1 cellular context compared by ENCODE assay signal in the genomic region with DNA sequence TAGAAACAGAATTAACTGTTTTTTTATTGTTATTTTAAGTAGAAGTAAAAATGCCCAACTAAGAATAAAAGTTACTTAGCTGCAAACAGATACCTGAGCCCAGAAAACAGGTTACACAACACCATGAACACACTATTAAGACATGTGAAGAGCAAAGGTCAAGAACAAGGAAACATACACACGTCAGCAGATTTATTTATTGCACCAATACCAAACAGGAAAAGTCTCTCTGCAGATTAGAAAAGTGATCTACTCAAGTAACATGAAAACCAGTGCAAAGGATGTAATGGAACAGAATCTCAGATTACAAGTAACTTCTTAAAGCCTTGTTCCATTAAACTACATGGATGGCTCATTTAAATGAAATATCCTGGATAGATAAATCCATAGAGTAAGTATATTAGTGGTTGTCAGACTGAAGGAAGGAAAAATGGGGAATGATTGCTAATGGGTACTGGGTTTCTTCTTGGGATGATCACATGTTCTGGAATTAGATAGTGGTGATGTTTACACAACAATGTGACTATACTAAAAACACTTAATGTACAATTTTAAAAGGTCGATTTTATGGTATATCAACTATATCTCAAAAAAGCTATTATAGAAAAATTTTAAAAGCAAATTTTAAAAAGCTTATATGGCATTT.
TF ChIP-seq lines count a peak whose summit lies in the region.

No MANE protein-coding gene starts in this region.

TF ChIP-seq in HepG2, 621 proteins besides CTCF, POLR2A, EP300 and RAD21 (continued from another document and continues in another):
- TF ChIP-seq, protein P1, sequence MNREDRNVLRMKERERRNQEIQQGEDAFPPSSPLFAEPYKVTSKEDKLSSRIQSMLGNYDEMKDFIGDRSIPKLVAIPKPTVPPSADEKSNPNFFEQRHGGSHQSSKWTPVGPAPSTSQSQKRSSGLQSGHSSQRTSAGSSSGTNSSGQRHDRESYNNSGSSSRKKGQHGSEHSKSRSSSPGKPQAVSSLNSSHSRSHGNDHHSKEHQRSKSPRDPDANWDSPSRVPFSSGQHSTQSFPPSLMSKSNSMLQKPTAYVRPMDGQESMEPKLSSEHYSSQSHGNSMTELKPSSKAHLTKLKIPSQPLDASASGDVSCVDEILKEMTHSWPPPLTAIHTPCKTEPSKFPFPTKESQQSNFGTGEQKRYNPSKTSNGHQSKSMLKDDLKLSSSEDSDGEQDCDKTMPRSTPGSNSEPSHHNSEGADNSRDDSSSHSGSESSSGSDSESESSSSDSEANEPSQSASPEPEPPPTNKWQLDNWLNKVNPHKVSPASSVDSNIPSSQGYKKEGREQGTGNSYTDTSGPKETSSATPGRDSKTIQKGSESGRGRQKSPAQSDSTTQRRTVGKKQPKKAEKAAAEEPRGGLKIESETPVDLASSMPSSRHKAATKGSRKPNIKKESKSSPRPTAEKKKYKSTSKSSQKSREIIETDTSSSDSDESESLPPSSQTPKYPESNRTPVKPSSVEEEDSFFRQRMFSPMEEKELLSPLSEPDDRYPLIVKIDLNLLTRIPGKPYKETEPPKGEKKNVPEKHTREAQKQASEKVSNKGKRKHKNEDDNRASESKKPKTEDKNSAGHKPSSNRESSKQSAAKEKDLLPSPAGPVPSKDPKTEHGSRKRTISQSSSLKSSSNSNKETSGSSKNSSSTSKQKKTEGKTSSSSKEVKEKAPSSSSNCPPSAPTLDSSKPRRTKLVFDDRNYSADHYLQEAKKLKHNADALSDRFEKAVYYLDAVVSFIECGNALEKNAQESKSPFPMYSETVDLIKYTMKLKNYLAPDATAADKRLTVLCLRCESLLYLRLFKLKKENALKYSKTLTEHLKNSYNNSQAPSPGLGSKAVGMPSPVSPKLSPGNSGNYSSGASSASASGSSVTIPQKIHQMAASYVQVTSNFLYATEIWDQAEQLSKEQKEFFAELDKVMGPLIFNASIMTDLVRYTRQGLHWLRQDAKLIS (CRISPR knock-in tag; IDR thresholded peaks at IDR 0.05) = no peak
- TF ChIP-seq, protein P2, sequence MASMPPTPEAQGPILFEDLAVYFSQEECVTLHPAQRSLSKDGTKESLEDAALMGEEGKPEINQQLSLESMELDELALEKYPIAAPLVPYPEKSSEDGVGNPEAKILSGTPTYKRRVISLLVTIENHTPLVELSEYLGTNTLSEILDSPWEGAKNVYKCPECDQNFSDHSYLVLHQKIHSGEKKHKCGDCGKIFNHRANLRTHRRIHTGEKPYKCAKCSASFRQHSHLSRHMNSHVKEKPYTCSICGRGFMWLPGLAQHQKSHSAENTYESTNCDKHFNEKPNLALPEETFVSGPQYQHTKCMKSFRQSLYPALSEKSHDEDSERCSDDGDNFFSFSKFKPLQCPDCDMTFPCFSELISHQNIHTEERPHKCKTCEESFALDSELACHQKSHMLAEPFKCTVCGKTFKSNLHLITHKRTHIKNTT (CRISPR knock-in tag; IDR thresholded peaks at IDR 0.05) = no peak
- TF ChIP-seq ZNF75D (CRISPR knock-in tag; IDR thresholded peaks at IDR 0.05; ENCODE audit: borderline replicate concordance) (no peak), HDAC1 (CRISPR knock-in tag; IDR thresholded peaks at IDR 0.05) (0 out of 2 replicates have a peak, but pooled peaks have one; percentile 30), EHMT2 (IDR thresholded peaks at IDR 0.05; ENCODE audit: borderline replicate concordance, low read depth, low read length) (no peak), HNRNPK (IDR thresholded peaks at IDR 0.05; ENCODE audit: low read depth, low read length, poor library complexity, severe bottlenecking) (no peak), ZBTB49 (CRISPR knock-in tag; IDR thresholded peaks at IDR 0.05; ENCODE audit: borderline replicate concordance) (no peak), RFX5 (IDR thresholded peaks at IDR 0.05; ENCODE audit: low read depth, low read length) (peak; percentile 38; the same call in 1 of the 2 replicates), NPAS2 (CRISPR knock-in tag; IDR thresholded peaks at IDR 0.05; ENCODE audit: borderline replicate concordance) (no peak), LCORL (IDR thresholded peaks at IDR 0.05) (no peak), LCORL (CRISPR knock-in tag; IDR thresholded peaks at IDR 0.05) (peak; percentile 17; the same call in 1 of the 2 replicates), GTF3A (CRISPR knock-in tag; conservative IDR thresholded peaks at IDR 0.05) (no peak), ZNF776 (CRISPR knock-in tag; IDR thresholded peaks at IDR 0.05) (no peak), ZNF784 (CRISPR knock-in tag; IDR thresholded peaks at IDR 0.05; ENCODE audit: borderline replicate concordance) (no peak), CEBPB (IDR thresholded peaks at IDR 0.05; ENCODE audit: borderline replicate concordance, low read depth, low read length) (peak; percentile 85), SNAI1 (CRISPR knock-in tag; IDR thresholded peaks at IDR 0.05; ENCODE audit: borderline replicate concordance) (no peak), ZSCAN21 (CRISPR knock-in tag; IDR thresholded peaks at IDR 0.05; ENCODE audit: borderline replicate concordance) (no peak), AKNA (CRISPR knock-in tag; IDR thresholded peaks at IDR 0.05; ENCODE audit: borderline replicate concordance) (no peak), MXD1 (CRISPR knock-in tag; IDR thresholded peaks at IDR 0.05) (no peak), GMEB2 (CRISPR knock-in tag; IDR thresholded peaks at IDR 0.05; ENCODE audit: low read depth) (no peak), TEAD3 (CRISPR knock-in tag; optimal IDR thresholded peaks at IDR 0.05; ENCODE audit: borderline replicate concordance) (no peak), NFE2L1 (CRISPR knock-in tag; IDR thresholded peaks at IDR 0.05; ENCODE audit: borderline replicate concordance) (no peak), POLR2AphosphoS5 (IDR thresholded peaks at IDR 0.05; ENCODE audit: low read depth, low read length) (no peak), FOXO1 (CRISPR knock-in tag; IDR thresholded peaks at IDR 0.05) (peak; percentile 48; the same call in 1 of the 2 replicates), NFKB2 (CRISPR knock-in tag; IDR thresholded peaks at IDR 0.05; ENCODE audit: borderline replicate concordance) (no peak), RXRB (CRISPR knock-in tag; IDR thresholded peaks at IDR 0.05; ENCODE audit: borderline replicate concordance) (peak; percentile 61), ERF (CRISPR knock-in tag; IDR thresholded peaks at IDR 0.05) (no peak), ZNF225 (CRISPR knock-in tag; IDR thresholded peaks at IDR 0.05) (no peak), ZNF768 (CRISPR knock-in tag; IDR thresholded peaks at IDR 0.05) (no peak), ZNF549 (CRISPR knock-in tag; IDR thresholded peaks at IDR 0.05) (no peak), IKZF1 (IDR thresholded peaks at IDR 0.05) (no peak), ZNF256 (CRISPR knock-in tag; conservative IDR thresholded peaks at IDR 0.05) (no peak), TFAP4 (IDR thresholded peaks at IDR 0.05; ENCODE audit: borderline replicate concordance, low read depth) (0 out of 2 replicates have a peak, but pooled peaks have one; percentile 25)
- TF ChIP-seq, protein P3, sequence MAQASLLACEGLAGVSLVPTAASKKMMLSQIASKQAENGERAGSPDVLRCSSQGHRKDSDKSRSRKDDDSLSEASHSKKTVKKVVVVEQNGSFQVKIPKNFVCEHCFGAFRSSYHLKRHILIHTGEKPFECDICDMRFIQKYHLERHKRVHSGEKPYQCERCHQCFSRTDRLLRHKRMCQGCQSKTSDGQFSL (CRISPR knock-in tag; IDR thresholded peaks at IDR 0.05) = no peak
- TF ChIP-seq, protein P4, sequence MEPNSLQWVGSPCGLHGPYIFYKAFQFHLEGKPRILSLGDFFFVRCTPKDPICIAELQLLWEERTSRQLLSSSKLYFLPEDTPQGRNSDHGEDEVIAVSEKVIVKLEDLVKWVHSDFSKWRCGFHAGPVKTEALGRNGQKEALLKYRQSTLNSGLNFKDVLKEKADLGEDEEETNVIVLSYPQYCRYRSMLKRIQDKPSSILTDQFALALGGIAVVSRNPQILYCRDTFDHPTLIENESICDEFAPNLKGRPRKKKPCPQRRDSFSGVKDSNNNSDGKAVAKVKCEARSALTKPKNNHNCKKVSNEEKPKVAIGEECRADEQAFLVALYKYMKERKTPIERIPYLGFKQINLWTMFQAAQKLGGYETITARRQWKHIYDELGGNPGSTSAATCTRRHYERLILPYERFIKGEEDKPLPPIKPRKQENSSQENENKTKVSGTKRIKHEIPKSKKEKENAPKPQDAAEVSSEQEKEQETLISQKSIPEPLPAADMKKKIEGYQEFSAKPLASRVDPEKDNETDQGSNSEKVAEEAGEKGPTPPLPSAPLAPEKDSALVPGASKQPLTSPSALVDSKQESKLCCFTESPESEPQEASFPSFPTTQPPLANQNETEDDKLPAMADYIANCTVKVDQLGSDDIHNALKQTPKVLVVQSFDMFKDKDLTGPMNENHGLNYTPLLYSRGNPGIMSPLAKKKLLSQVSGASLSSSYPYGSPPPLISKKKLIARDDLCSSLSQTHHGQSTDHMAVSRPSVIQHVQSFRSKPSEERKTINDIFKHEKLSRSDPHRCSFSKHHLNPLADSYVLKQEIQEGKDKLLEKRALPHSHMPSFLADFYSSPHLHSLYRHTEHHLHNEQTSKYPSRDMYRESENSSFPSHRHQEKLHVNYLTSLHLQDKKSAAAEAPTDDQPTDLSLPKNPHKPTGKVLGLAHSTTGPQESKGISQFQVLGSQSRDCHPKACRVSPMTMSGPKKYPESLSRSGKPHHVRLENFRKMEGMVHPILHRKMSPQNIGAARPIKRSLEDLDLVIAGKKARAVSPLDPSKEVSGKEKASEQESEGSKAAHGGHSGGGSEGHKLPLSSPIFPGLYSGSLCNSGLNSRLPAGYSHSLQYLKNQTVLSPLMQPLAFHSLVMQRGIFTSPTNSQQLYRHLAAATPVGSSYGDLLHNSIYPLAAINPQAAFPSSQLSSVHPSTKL (CRISPR knock-in tag; IDR thresholded peaks at IDR 0.05) = peak; percentile 75
